1 cellular context compared by ENCODE assay signal in the genomic region with DNA sequence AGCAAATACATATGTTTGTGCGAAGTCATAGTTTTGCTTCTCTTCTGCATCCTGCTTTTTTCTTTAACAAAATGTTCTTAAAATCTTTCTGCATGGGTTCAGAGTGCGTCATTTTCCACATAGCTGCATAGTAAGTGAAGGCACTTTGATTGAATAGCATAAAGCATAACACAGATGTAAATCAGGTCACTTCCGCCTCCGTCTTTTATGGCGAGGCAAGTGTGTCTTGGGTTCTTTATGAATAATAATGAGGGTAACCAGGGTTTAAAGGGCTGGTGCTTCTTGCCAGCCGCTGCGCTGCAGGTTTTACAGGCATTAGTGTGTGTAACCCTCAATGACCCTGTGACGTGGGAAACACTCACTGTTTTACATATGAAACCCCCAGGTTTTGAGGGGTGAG.
TF ChIP-seq lines count a peak whose summit lies in the region.

No MANE protein-coding gene starts in this region.

TF ChIP-seq in GM23338, 12 proteins besides CTCF, POLR2A, EP300 and RAD21 (continued from another document):
- TF ChIP-seq ZNF462 (CRISPR knock-in tag; IDR thresholded peaks at IDR 0.05): no peak
- TF ChIP-seq EZH2phosphoT487 (IDR thresholded peaks at IDR 0.05; ENCODE audit: unreplicated experiment): no peak
